23 cellular contexts compared by ENCODE assay signal in the genomic region with DNA sequence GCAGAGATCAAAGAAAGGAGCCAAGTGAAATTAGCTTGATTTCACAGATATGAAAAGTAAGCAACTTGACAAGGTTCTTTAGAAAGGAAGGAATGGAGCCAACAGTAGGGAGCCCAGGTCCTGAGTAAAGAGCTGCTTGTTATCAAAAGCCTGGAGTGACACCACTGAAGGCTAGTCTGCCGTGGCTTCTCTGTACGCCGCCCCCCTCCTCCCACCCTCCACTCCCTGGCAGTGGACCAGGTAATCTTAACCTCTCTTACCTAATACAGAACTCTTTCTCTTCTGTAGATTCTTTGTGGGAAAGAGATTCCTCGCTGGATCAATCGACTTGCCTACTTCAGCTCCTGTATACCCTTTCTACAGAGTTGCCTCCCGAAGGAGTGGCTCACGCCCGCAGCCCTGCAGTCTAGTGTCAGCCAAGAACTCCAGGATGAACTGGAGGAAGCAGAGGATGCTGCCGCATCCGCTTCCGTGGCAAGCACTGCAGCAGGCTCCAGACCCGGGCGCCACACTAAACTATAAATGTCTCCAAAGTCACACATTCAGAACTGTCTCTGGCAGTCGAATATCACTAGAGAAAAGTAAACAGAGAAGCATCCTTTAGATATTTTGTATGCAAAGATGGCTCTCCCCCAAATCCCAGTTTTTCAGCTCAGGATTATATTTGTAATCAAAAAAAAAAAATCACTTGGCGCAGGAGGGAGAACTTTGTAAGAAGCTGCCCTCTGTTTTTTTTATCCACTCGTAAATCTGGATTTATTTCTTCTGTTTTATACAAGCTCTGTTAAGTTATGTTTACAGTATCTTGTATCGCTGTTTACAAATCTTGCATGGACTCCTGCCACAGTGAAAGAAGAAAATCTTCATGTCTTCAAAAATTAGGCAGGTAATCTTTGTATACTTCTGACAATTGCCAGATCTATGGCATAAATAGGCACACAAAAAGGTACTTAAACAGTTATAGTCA. TPM values are rescaled to one million over a fixed set of nuclear protein-coding genes. Genes with fewer than 3 reads are reported as not detected.
A peak's percentile ranks its signal among the peaks of the same experiment; 100 is the strongest.
DNase-seq lines count a peak whose midpoint lies in the region; ATAC-seq, FAIRE-seq and TF ChIP-seq lines count a peak whose summit lies in the region.
"Had no signal": no experiment of that assay in that cellular context is flagged by ENCODE, and none has a peak within 500 bp of the region (broad histone marks: within the 10 kb centered on the region; RNA-seq: fewer than 3 reads in every experiment).

No MANE protein-coding gene starts in this region.

- H3K4me1 ChIP-seq in GM23338 (ENCODE audit: insufficient read depth) (no peaks in the 10 kb centered on the region), lung (ENCODE audit: control insufficient read depth in 2 of 2, insufficient read depth in 2 of 2, low read length in 2 of 2) (peaks cover 2 to 6% of the 10 kb centered on the region in 2 donors)
- H3K4me1 ChIP-seq: body of pancreas, colonic mucosa, neural progenitor cell had no signal

- peak; percentile 29; the same call in 1 of the 3 replicates for ATAC-seq in GM23338
- ATAC-seq in lung (ENCODE audit: insufficient read depth, low FRiP score), result peak; percentile 24
- ATAC-seq in HG03025 (IDR thresholded peaks at IDR 0.05; ENCODE audit: low FRiP score, unreplicated experiment), result no peak
- ATAC-seq in HG02588 (IDR thresholded peaks at IDR 0.05; ENCODE audit: unreplicated experiment), result no peak
- ATAC-seq: activated T-cell treated with anti-CD3 and anti-CD28 coated beads, Interleukin-2, amount 50 U/mL, for 72 hours; body of pancreas had no signal

- no peak for TF ChIP-seq CTCF in GM23338 (conservative IDR thresholded peaks at IDR 0.05; ENCODE audit: low read depth in 2 of 2)
- no peak for TF ChIP-seq CTCF in lung (IDR thresholded peaks at IDR 0.05; ENCODE audit: control extremely low read depth, extremely low read depth)

- H3K36me3 Mint-ChIP-seq in GM23338 (ENCODE audit: low read depth), result peaks cover 52% of the 10 kb centered on the region

- FAIRE-seq in endometrium (lab: Jason Lieb, UNC), result peak; percentile 21

- no peak overlapping the region for H2AFZ ChIP-seq in GM23338
- H2AFZ ChIP-seq: neural progenitor cell had no signal

- 0 out of 2 replicates have a peak overlapping the region, but pooled peaks have one; percentile 23 for H3K27ac ChIP-seq in GM23338 (ENCODE audit: low read depth)
- H3K27ac ChIP-seq in lung (ENCODE audit: low read depth in 1 of 2, low read length in 1 of 2), result no peak overlapping the region
- H3K27ac ChIP-seq: body of pancreas, colonic mucosa, neural progenitor cell had no signal

- H3K4me1 Mint-ChIP-seq in GM23338, result no peaks in the 10 kb centered on the region
- H3K4me1 Mint-ChIP-seq: activated naive CD8-positive, alpha-beta T cell treated with anti-CD3 and anti-CD28 coated beads for 36 hours; CD8-positive, alpha-beta memory T cell; neural progenitor cell had no signal

- DNase-seq in GM23338 (ENCODE audit: low spot score), result no peak
- DNase-seq in NCI-H2107 treated with DMSO at 0.1 percent for 48 hours (lab: John Stamatoyannopoulos, UW; ENCODE audit: unreplicated experiment), result peak; percentile 29
- no peak for DNase-seq in lung (ENCODE audit: low spot score)
- DNase-seq in H4 (ENCODE audit: low spot score), result no peak
- DNase-seq: activated CD4-positive, alpha-beta T cell treated with anti-CD3 and anti-CD28 coated beads for 1 hour; activated naive CD8-positive, alpha-beta T cell treated with anti-CD3 and anti-CD28 coated beads for 36 hours; activated T-cell treated with anti-CD3 and anti-CD28 coated beads, Interleukin-2, amount 50 U/mL, for 72 hours; CD8-positive, alpha-beta memory T cell; colonic mucosa; DMS53; glutamatergic neuron; KG1; MV-4-11; NCI-H1694; NCI-H226; NCI-H748 treated with DMSO at 0.1 percent for 48 hours; SHP77; stimulated activated CD4-positive, alpha-beta T cell treated with anti-CD3 and anti-CD28 coated beads, Interleukin-1b, Interleukin-23, amount 100 ng/mL, for 48 hours had no signal

- H3K27ac Mint-ChIP-seq in GM23338, result no peak overlapping the region
- H3K27ac Mint-ChIP-seq: activated T-cell treated with anti-CD3 and anti-CD28 coated beads, Interleukin-2, amount 50 U/mL, for 72 hours; neural progenitor cell had no signal

- H3K27me3 ChIP-seq in GM23338 (ENCODE audit: insufficient read depth) (no peaks in the 10 kb centered on the region), lung (ENCODE audit: control insufficient read depth, insufficient read depth) (no peaks in the 10 kb centered on the region)
- H3K27me3 ChIP-seq: body of pancreas, colonic mucosa, neural progenitor cell had no signal

- no peaks in the 10 kb centered on the region; the same call in 2 of the 3 replicates for H3K9me3 Mint-ChIP-seq in GM23338

- no peaks in the 10 kb centered on the region for H3K79me2 ChIP-seq in GM23338 (replicated peaks; ENCODE audit: insufficient read depth)

- H4K20me1 ChIP-seq in GM23338 (replicated peaks; ENCODE audit: insufficient read depth), result no peaks in the 10 kb centered on the region; the same call in 1 of the 2 replicates

- no peak overlapping the region for H3K4me3 Mint-ChIP-seq in GM23338
- H3K4me3 Mint-ChIP-seq: activated naive CD8-positive, alpha-beta T cell treated with anti-CD3 and anti-CD28 coated beads for 36 hours; activated T-cell treated with anti-CD3 and anti-CD28 coated beads, Interleukin-2, amount 50 U/mL, for 72 hours; neural progenitor cell had no signal

- no peak overlapping the region for H3K4me3 ChIP-seq in GM23338
- H3K4me3 ChIP-seq in lung, result no peak overlapping the region
- H3K4me3 ChIP-seq: body of pancreas, colonic mucosa, neural progenitor cell had no signal

- H3K9me2 ChIP-seq in GM23338 (ENCODE audit: insufficient read depth), result no peaks in the 10 kb centered on the region; the same call in 1 of the 2 replicates

- H3K36me3 ChIP-seq in GM23338 (ENCODE audit: insufficient read depth), result peaks cover 16% of the 10 kb centered on the region
- H3K36me3 ChIP-seq in lung (ENCODE audit: control insufficient read depth in 2 of 2, insufficient read depth in 2 of 2, low read length in 2 of 2), result peaks cover 8 to 11% of the 10 kb centered on the region in 2 donors
- H3K36me3 ChIP-seq: colonic mucosa had no signal

- H3K4me2 ChIP-seq in GM23338, result no peak overlapping the region
- H3K4me2 ChIP-seq: neural progenitor cell had no signal

- H3K9me3 ChIP-seq in lung (ENCODE audit: control insufficient read depth in 2 of 2, insufficient read depth in 1 of 2, low read length in 1 of 2), result no peaks in the 10 kb centered on the region
- H3K9me3 ChIP-seq: body of pancreas, colonic mucosa had no signal

- peaks cover 8% of the 10 kb centered on the region for H3K27me3 Mint-ChIP-seq in GM23338 (ENCODE audit: insufficient read depth, low read depth, poor library complexity)
- H3K27me3 Mint-ChIP-seq: activated naive CD8-positive, alpha-beta T cell treated with anti-CD3 and anti-CD28 coated beads for 36 hours; CD8-positive, alpha-beta memory T cell had no signal

- H3F3A ChIP-seq in GM23338 (replicated peaks; ENCODE audit: low read depth), result no peaks in the 10 kb centered on the region; the same call in 1 of the 2 replicates

- 53 to 75% methylated on average over 17 of the region's 17 CpGs for WGBS in lung, 2 donors

TF ChIP-seq in GM23338, 12 proteins besides CTCF, POLR2A, EP300 and RAD21 (continues in another document):
- TF ChIP-seq ZNF114 (CRISPR knock-in tag; IDR thresholded peaks at IDR 0.05), result no peak
- TF ChIP-seq ETS1 (IDR thresholded peaks at IDR 0.05), result no peak
- no peak for TF ChIP-seq CREB1 (CRISPR knock-in tag; IDR thresholded peaks at IDR 0.05; ENCODE audit: low read depth)
- no peak for TF ChIP-seq POLR2AphosphoS5 (IDR thresholded peaks at IDR 0.05; ENCODE audit: low read depth)
- no peak for TF ChIP-seq EZH2 (IDR thresholded peaks at IDR 0.05; ENCODE audit: low read depth, unreplicated experiment)
- no peak for TF ChIP-seq STAT1 (IDR thresholded peaks at IDR 0.05; ENCODE audit: unreplicated experiment)
- TF ChIP-seq ZNF331 (CRISPR knock-in tag; IDR thresholded peaks at IDR 0.05; ENCODE audit: low read depth), result no peak

RNA-seq across cellular contexts. Expression of gene DESI2, which starts 52.6 kb away (rescaled TPM):
- 145 and 175 TPM in 2 replicates for total RNA-seq in GM23338 (2014; rRNA removed; shearing (Covaris generic))
- polyA plus RNA-seq in GM23338 (2016; fragmentation: Nextera tagmentation; extraction: Ambion mirVana) (115 and 145 TPM in 2 replicates), lung (10 to 100 TPM; 17.1 to 20.1 TPM)
- 100 to 1,000 TPM in 1 of 2 donors, 10 to 100 TPM in 1; 50.0 to 142 TPM for total RNA-seq in lung
- 52.9 and 57.4 TPM in 2 replicates for total RNA-seq in H4 (2014; rRNA removed; shearing (Covaris generic))

Comparison
In these comparisons a context has a peak if more than half of its experiments do, and no peak if none do; other contexts are left out.
1. ATAC-seq: peak in GM23338 (single experiment) and lung (single experiment); none in HG03025 (single experiment) and HG02588 (single experiment).